Comparison of ENCODE assay signal across 14 cellular contexts in the genomic region with DNA sequence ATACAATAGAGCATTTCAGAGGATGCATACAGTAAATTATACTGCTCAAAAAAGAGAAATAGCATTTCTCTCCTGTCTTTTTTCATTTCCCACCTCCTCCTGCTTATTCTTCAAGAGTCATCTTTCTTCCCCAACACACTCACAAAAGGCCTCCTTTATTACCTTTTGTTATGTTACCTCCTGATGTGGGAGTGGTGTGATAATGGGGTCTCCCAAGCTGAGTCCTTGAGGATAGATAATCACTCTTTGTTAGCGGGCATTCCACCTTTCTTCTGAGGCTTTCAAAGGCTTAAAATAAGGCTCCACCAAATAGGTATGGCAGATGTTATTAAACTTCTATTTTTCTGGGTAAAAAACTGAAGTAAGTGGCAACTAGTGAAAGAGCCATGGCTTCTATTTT.
"Had no signal": no experiment of that assay in that cellular context is flagged by ENCODE, and none has a peak within 500 bp of the region (broad histone marks: within the 10 kb centered on the region; RNA-seq: fewer than 3 reads in every experiment).

No MANE protein-coding gene starts in this region.

- H3K4me3 ChIP-seq: lung, mucosa of descending colon, thyroid gland, uterus had no signal

- H3K27ac ChIP-seq: brain microvascular endothelial cell, thyroid gland, uterus had no signal

- H3K36me3 ChIP-seq: brain microvascular endothelial cell, thyroid gland, uterus had no signal

- H3K27me3 ChIP-seq: brain microvascular endothelial cell, thyroid gland, uterus had no signal

- DNase-seq: activated naive CD4-positive, alpha-beta T cell; activated naive CD8-positive, alpha-beta T cell treated with anti-CD3 and anti-CD28 coated beads, Interleukin-2, amount 10 ng/mL, durations not matched to agents 7 days and 5 days; brain microvascular endothelial cell; cortex of kidney; effector CD8-positive, alpha-beta T cell; foreskin melanocyte; mucosa of descending colon; retina; T-helper 17 cell; thyroid gland; uterus had no signal

- ATAC-seq: mucosa of descending colon; naive thymus-derived CD4-positive, alpha-beta T cell; stimulated activated memory B cell treated with anti-CD40 and anti-IgM and Interleukin-4, amounts not matched to agents 10 μg/mL and 1 μg/mL and 100 μg/mL, for 72 hours; T-helper 17 cell had no signal

- H3K9me3 ChIP-seq: mucosa of descending colon, thyroid gland, uterus had no signal

- H3K4me1 ChIP-seq: thyroid gland, uterus had no signal
